Comparison of ENCODE assay signal across 8 cellular contexts in the genomic region with DNA sequence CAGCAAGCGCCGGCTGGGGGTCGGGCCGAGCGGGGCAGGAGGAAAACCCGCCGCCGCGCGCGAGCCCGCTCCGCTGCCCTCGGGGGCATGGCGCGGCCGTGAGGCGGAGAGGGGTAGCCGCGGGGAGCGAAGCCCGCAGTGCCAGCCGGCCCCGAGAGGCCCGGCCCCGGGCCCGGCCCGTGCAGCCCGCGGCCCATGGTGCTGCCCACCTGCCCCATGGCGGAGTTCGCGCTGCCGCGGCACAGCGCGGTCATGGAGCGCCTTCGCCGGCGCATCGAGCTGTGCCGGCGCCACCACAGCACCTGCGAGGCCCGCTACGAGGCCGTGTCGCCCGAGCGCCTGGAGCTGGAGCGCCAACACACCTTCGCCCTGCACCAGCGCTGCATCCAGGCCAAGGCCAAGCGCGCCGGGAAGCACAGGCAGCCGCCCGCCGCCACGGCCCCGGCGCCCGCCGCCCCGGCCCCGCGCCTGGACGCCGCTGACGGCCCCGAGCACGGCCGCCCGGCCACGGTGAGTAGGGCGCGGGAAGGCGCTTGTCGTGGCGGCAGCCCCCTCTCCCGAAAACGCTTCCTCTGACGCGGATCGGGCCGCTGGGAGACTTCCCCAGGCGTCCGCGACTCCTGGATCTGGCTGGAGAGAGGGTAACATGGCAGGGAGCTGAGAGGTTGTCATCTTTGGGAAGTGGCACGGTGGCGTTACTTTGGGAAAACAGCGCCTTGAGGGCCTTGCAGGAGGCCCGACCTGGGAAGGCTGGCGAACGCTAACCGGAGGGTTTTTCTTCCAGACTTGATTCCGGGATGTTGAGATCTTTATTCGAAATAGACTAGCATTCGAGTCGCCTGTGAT. TPM values are rescaled to one million over a fixed set of nuclear protein-coding genes. Genes with fewer than 3 reads are reported as not detected.
DNase-seq lines count a peak whose midpoint lies in the region; ATAC-seq and TF ChIP-seq lines count a peak whose summit lies in the region.

No MANE protein-coding gene starts in this region.

- POLR2A ChIA-PET in activated CD4-positive, alpha-beta T cell treated with anti-CD3 and anti-CD28 coated beads, Interleukin-2, amount 10 ng/mL, durations not matched to agents 7 days and 5 days (lab: Charles Lee), result interaction anchor here (1.0 kb wide), 1 partner anchor 110 kb away, joined by 4 read pairs; a partner anchor contains a TSS

- no peaks in the 10 kb centered on the region for H3K27me3 ChIP-seq in GM23338 (ENCODE audit: insufficient read depth)
- H3K27me3 ChIP-seq in mucosa of stomach (ENCODE audit: control insufficient read depth, insufficient read depth, low read length), result no peaks in the 10 kb centered on the region

- H3K79me2 ChIP-seq in GM23338 (replicated peaks; ENCODE audit: insufficient read depth), result peaks cover 49% of the 10 kb centered on the region

- peaks cover 18% of the 10 kb centered on the region for H3K4me1 Mint-ChIP-seq in GM23338
- H3K4me1 Mint-ChIP-seq in activated CD4-positive, alpha-beta T cell treated with anti-CD3 and anti-CD28 coated beads, Interleukin-2, amount 10 ng/mL, durations not matched to agents 7 days and 5 days, result peaks cover 38% of the 10 kb centered on the region

- no peaks in the 10 kb centered on the region for H3K9me2 ChIP-seq in GM23338 (ENCODE audit: insufficient read depth)

- H3K4me2 ChIP-seq in GM23338, result peak overlapping the region; percentile 88

- no peak overlapping the region for H2AFZ ChIP-seq in GM23338

- peak; percentile 79 for DNase-seq in DMS 273 (lab: John Stamatoyannopoulos, UW; ENCODE audit: unreplicated experiment)
- DNase-seq in DMS 273 treated with DMSO at 0.1 percent for 48 hours (lab: John Stamatoyannopoulos, UW), result no peak
- DNase-seq in GM23338 (ENCODE audit: low spot score), result peak; percentile 58
- DNase-seq in KG1 (lab: John Stamatoyannopoulos, UW), result peak; percentile 57
- peak; percentile 37 for DNase-seq in activated CD4-positive, alpha-beta T cell treated with anti-CD3 and anti-CD28 coated beads, Interleukin-2, amount 10 ng/mL, durations not matched to agents 7 days and 5 days
- no peak for DNase-seq in epithelial cell of proximal tubule (ENCODE audit: low read depth)
- DNase-seq in substantia nigra (lab: John Stamatoyannopoulos, UW), result peak in 37 of 49 donors; percentile 6 to 74 (median 41)

- CTCF ChIA-PET in activated CD4-positive, alpha-beta T cell treated with anti-CD3 and anti-CD28 coated beads, Interleukin-2, amount 10 ng/mL, durations not matched to agents 7 days and 5 days (lab: Charles Lee), result interaction anchor here (0.5 to 1.9 kb wide), 8 partner anchors 9 to 215 kb away, joined by 3 to 7 read pairs (median 4); a partner anchor contains a TSS

- ATAC-seq in GM23338, result peak; percentile 53

- peak overlapping the region; percentile 89 for H3K9ac ChIP-seq in mucosa of stomach (ENCODE audit: low read length)

- H3K27ac Mint-ChIP-seq in GM23338, result peak overlapping the region; percentile 95
- H3K27ac Mint-ChIP-seq in activated CD4-positive, alpha-beta T cell treated with anti-CD3 and anti-CD28 coated beads, Interleukin-2, amount 10 ng/mL, durations not matched to agents 7 days and 5 days, result peak overlapping the region; percentile 97

- H3K9me3 ChIP-seq in mucosa of stomach (ENCODE audit: control insufficient read depth, low read length), result no peaks in the 10 kb centered on the region

- no peaks in the 10 kb centered on the region for H3K9me3 Mint-ChIP-seq in GM23338
- no peaks in the 10 kb centered on the region for H3K9me3 Mint-ChIP-seq in activated CD4-positive, alpha-beta T cell treated with anti-CD3 and anti-CD28 coated beads, Interleukin-2, amount 10 ng/mL, durations not matched to agents 7 days and 5 days

- peaks cover 24% of the 10 kb centered on the region for H3F3A ChIP-seq in GM23338 (replicated peaks; ENCODE audit: low read depth)

- H3K4me3 Mint-ChIP-seq in GM23338, result peak overlapping the region; percentile 98
- H3K4me3 Mint-ChIP-seq in activated CD4-positive, alpha-beta T cell treated with anti-CD3 and anti-CD28 coated beads, Interleukin-2, amount 10 ng/mL, durations not matched to agents 7 days and 5 days, result peak overlapping the region; percentile 96

- H3K4me1 ChIP-seq in GM23338 (ENCODE audit: insufficient read depth), result peaks cover 11% of the 10 kb centered on the region; the same call in 1 of the 2 replicates
- peaks cover 8% of the 10 kb centered on the region for H3K4me1 ChIP-seq in mucosa of stomach (ENCODE audit: control insufficient read depth, insufficient read depth, low read length)

- H3K27me3 Mint-ChIP-seq in GM23338 (ENCODE audit: insufficient read depth, low read depth, poor library complexity), result peaks cover 14% of the 10 kb centered on the region
- no peaks in the 10 kb centered on the region for H3K27me3 Mint-ChIP-seq in activated CD4-positive, alpha-beta T cell treated with anti-CD3 and anti-CD28 coated beads, Interleukin-2, amount 10 ng/mL, durations not matched to agents 7 days and 5 days

- H3K4me3 ChIP-seq in GM23338 (peak overlapping the region; percentile 75), epithelial cell of proximal tubule (ENCODE audit: low read depth, low read length) (peak overlapping the region; percentile 78), mucosa of stomach (ENCODE audit: low read length) (peak overlapping the region; percentile 57)

- H4K20me1 ChIP-seq in GM23338 (replicated peaks; ENCODE audit: insufficient read depth), result peaks cover 41% of the 10 kb centered on the region

- H3K36me3 ChIP-seq in GM23338 (ENCODE audit: insufficient read depth) (peaks cover 16% of the 10 kb centered on the region), mucosa of stomach (ENCODE audit: control insufficient read depth, insufficient read depth, low read length) (no peaks in the 10 kb centered on the region)

- H3K36me3 Mint-ChIP-seq in GM23338 (ENCODE audit: low read depth), result peaks cover 44% of the 10 kb centered on the region
- H3K36me3 Mint-ChIP-seq in activated CD4-positive, alpha-beta T cell treated with anti-CD3 and anti-CD28 coated beads, Interleukin-2, amount 10 ng/mL, durations not matched to agents 7 days and 5 days (ENCODE audit: low read depth), result peaks cover 42% of the 10 kb centered on the region

- H3K27ac ChIP-seq in GM23338 (ENCODE audit: low read depth), result peak overlapping the region; percentile 90
- H3K27ac ChIP-seq in substantia nigra (ENCODE audit: low read depth, low read length, poor library complexity, severe bottlenecking), result peak overlapping the region; percentile 88

- TF ChIP-seq CTCF in GM23338 (conservative IDR thresholded peaks at IDR 0.05; ENCODE audit: low read depth in 2 of 2) (no peak), epithelial cell of proximal tubule (conservative IDR thresholded peaks at IDR 0.05; ENCODE audit: low read depth, low read length) (no peak)

TF ChIP-seq in GM23338, 12 proteins besides CTCF, POLR2A, EP300 and RAD21:
- TF ChIP-seq POLR2AphosphoS5 (IDR thresholded peaks at IDR 0.05; ENCODE audit: low read depth) (no peak), ZNF114 (CRISPR knock-in tag; IDR thresholded peaks at IDR 0.05) (no peak), NANOG (IDR thresholded peaks at IDR 0.05; ENCODE audit: borderline replicate concordance) (no peak), EZH2 (IDR thresholded peaks at IDR 0.05; ENCODE audit: low read depth, unreplicated experiment) (no peak)

RNA-seq across cellular contexts. Expression of a gene that starts 0.5 kb away (rescaled TPM):
- 43.8 and 43.9 TPM in 2 replicates for total RNA-seq in GM23338 (2014; rRNA removed; shearing (Covaris generic))
- polyA plus RNA-seq in GM23338 (2016; fragmentation: Nextera tagmentation; extraction: Ambion mirVana), result 9.6 and 9.8 TPM in 2 replicates
- total RNA-seq in activated CD4-positive, alpha-beta T cell treated with anti-CD3 and anti-CD28 coated beads, Interleukin-2, amount 10 ng/mL, durations not matched to agents 7 days and 5 days, result 10 to 100 TPM; 34.3 to 34.9 TPM
- 11.8 and 24.3 TPM in 2 replicates for total RNA-seq in epithelial cell of proximal tubule

RNA-seq across cellular contexts. Expression of a gene that starts 34.4 kb away (rescaled TPM):
- total RNA-seq in GM23338 (2014; rRNA removed; shearing (Covaris generic)), result 440 and 530 TPM in 2 replicates
- polyA plus RNA-seq in GM23338 (2016; fragmentation: Nextera tagmentation; extraction: Ambion mirVana), result 163 and 177 TPM in 2 replicates
- 100 to 1,000 TPM; 369 to 418 TPM for total RNA-seq in activated CD4-positive, alpha-beta T cell treated with anti-CD3 and anti-CD28 coated beads, Interleukin-2, amount 10 ng/mL, durations not matched to agents 7 days and 5 days
- total RNA-seq in epithelial cell of proximal tubule, result 390 and 467 TPM in 2 replicates

RNA-seq across cellular contexts. Expression of a gene that starts 52.3 kb away (rescaled TPM):
- total RNA-seq in GM23338 (2014; rRNA removed; shearing (Covaris generic)), result 0.52 and 2.3 TPM in 2 replicates
- 0.37 and 0.38 TPM in 2 replicates for polyA plus RNA-seq in GM23338 (2016; fragmentation: Nextera tagmentation; extraction: Ambion mirVana)
- under 1 TPM; 0.35 to 0.44 TPM for total RNA-seq in activated CD4-positive, alpha-beta T cell treated with anti-CD3 and anti-CD28 coated beads, Interleukin-2, amount 10 ng/mL, durations not matched to agents 7 days and 5 days
- not detected in 2 replicates for total RNA-seq in epithelial cell of proximal tubule

Comparison
In these comparisons a context has a peak if more than half of its experiments do, and no peak if none do; other contexts are left out.
1. DNase-seq: peak in DMS 273 (single experiment), GM23338 (single experiment), KG1 (single experiment), activated CD4-positive, alpha-beta T cell treated with anti-CD3 and anti-CD28 coated beads, Interleukin-2, amount 10 ng/mL, durations not matched to agents 7 days and 5 days (single experiment) and substantia nigra (37 of 49); none in DMS 273 treated with DMSO at 0.1 percent for 48 hours (single experiment) and epithelial cell of proximal tubule (single experiment).
2. Peak in every context shown above with its lines, with median percentiles within 50 percentile points of each other: H3K4me3 ChIP-seq.